In the genomic region with DNA sequence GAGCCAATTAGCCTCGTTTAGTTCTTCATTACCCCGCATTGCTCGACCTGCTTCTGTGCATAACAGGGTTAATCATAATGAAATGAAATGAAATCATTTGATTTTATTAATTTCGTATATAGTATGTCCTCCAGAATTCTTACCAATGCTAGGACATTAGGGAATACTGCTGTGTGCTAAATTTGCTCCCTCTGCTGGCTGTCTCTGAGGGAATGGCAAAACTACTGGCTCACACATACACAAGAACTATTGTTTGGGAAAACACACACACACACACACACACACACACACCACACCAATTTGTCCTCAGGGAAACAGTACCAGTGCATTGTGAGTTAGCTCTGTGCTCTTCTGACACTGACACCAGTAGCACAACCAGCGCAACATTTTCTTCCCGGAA, we compare ENCODE assay signal across 10 cellular contexts.
DNase-seq lines count a peak whose midpoint lies in the region; ATAC-seq and TF ChIP-seq lines count a peak whose summit lies in the region.
"Had no signal": no experiment of that assay in that cellular context is flagged by ENCODE, and none has a peak within 500 bp of the region (broad histone marks: within the 10 kb centered on the region; RNA-seq: fewer than 3 reads in every experiment).

No MANE protein-coding gene starts in this region.

- no peak overlapping the region for H3K27ac ChIP-seq in heart right ventricle
- H3K27ac ChIP-seq in aorta (ENCODE audit: low read depth in 1 of 2, low read length in 2 of 2): no peak overlapping the region
- no peak overlapping the region for H3K27ac ChIP-seq in coronary artery

- TF ChIP-seq CTCF in heart right ventricle (IDR thresholded peaks at IDR 0.05) (peak in 7 of 9 donors; percentile 38 to 58 (median 45)), astrocyte of the cerebellum (IDR thresholded peaks at IDR 0.05; ENCODE audit: low read depth, low read length, missing control alignments) (peak; percentile 67), coronary artery (IDR thresholded peaks at IDR 0.05) (no peak)

- ATAC-seq in heart right ventricle: peak in 2 of 8 donors; percentile 33 to 51
- no peak for ATAC-seq in Right ventricle myocardium inferior
- no peak for ATAC-seq in aorta (ENCODE audit: low FRiP score)
- ATAC-seq: activated CD4-positive, CD25-positive, alpha-beta regulatory T cell treated with anti-CD3 and anti-CD28 coated beads, Interleukin-2, amount 50 U/mL, for 24 hours had no signal

- no peaks in the 10 kb centered on the region for H3K9me3 ChIP-seq in heart right ventricle
- H3K9me3 ChIP-seq in aorta (ENCODE audit: control insufficient read depth, low read length): no peaks in the 10 kb centered on the region

- 71 to 72% methylated on average over 6 of the region's 6 CpGs for WGBS in heart right ventricle, 2 donors
- WGBS in aorta, 2 donors: 75 to 78% methylated on average over 6 of the region's 6 CpGs

- H3K27me3 ChIP-seq in heart right ventricle: no peaks in the 10 kb centered on the region
- H3K27me3 ChIP-seq in aorta (ENCODE audit: control insufficient read depth in 1 of 2, insufficient read depth in 2 of 2, low read length in 1 of 2): no peaks in the 10 kb centered on the region

- intact Hi-C loops in heart right ventricle (cut with DNase I) (loop anchor here in 7 of 10 donors (5.0 to 10.0 kb wide), 9 partner anchors 79 to 714 kb away; a partner anchor contains a TSS), Right ventricle myocardium inferior (cut with DNase I) (loop anchor here (5.0 to 10.0 kb wide), 4 partner anchors 79 to 716 kb away; a partner anchor contains a TSS), aorta (cut with DNase I) (no loop called here)

- H3K36me3 ChIP-seq in heart right ventricle (no peaks in the 10 kb centered on the region), aorta (ENCODE audit: control insufficient read depth in 1 of 2, insufficient read depth in 2 of 2, low read length in 1 of 2) (no peaks in the 10 kb centered on the region)

- peaks cover 0 to 30% (median 14%) of the 10 kb centered on the region in 9 donors for H3K4me1 ChIP-seq in heart right ventricle
- H3K4me1 ChIP-seq in aorta (ENCODE audit: control insufficient read depth in 1 of 2, insufficient read depth in 2 of 2, low read length in 2 of 2): no peaks in the 10 kb centered on the region

- H3K4me3 ChIP-seq in heart right ventricle (no peak overlapping the region), astrocyte of the cerebellum (ENCODE audit: low read depth, low read length) (no peak overlapping the region), aorta (ENCODE audit: low read length in 2 of 2) (no peak overlapping the region), coronary artery (no peak overlapping the region)
- H3K4me3 ChIP-seq: lung had no signal

- in situ Hi-C loops in astrocyte of the cerebellum (cut with HindIII; ENCODE audit: low sequenced_read_pairs): no loop called here

- DNase-seq in heart right ventricle (no peak), Right ventricle myocardium inferior (ENCODE audit: missing footprints) (no peak), astrocyte of the cerebellum (ENCODE audit: low read depth) (no peak), iPS-NIHi7 (ENCODE audit: extremely low spot score) (peak; percentile 38), T1000 (lab: John Stamatoyannopoulos, UW) (no peak), aorta (no peak), cortex of kidney (lab: John Stamatoyannopoulos, UW) (no peak), coronary artery (ENCODE audit: low spot score) (no peak)

Comparison
In these comparisons a context has a peak if more than half of its experiments do, and no peak if none do; other contexts are left out.
1. intact Hi-C loops: an anchor here in heart right ventricle (5.0 to 10.0 kb wide) and Right ventricle myocardium inferior (5.0 to 10.0 kb wide); none called in aorta.